Comparison of ENCODE assay signal across 11 cellular contexts in genomic region chr1:167795810-167796740, GRCh38.
A peak's percentile ranks its signal among the peaks of the same experiment; 100 is the strongest.
DNase-seq lines count a peak whose midpoint lies in the region; ATAC-seq, FAIRE-seq and TF ChIP-seq lines count a peak whose summit lies in the region.
"Had no signal": no experiment of that assay in that cellular context is flagged by ENCODE, and none has a peak within 500 bp of the region (broad histone marks: within the 10 kb centered on the region; RNA-seq: fewer than 3 reads in every experiment).

No MANE protein-coding gene starts in this region.

- no peak overlapping the region for H2AFZ ChIP-seq in fibroblast of lung (ENCODE audit: low read length)

- peak overlapping the region in 9 of 11 experiments; percentile 61 to 86 (median 82); a peak in 17 of 22 replicates for H3K27ac ChIP-seq in BLaER1 treated with 17β-estradiol and CSF1 and Interleukin-3, amounts not matched to agents 10 nM and 100 nM
- H3K27ac ChIP-seq in fibroblast of lung (ENCODE audit: insufficient read depth, low read length), result peak overlapping the region; percentile 73
- H3K27ac ChIP-seq in CD8-positive, alpha-beta memory T cell (ENCODE audit: low read depth, low read length), result no peak overlapping the region
- H3K27ac ChIP-seq in A673 (ENCODE audit: low read depth, low read length, poor library complexity, severe bottlenecking), result no peak overlapping the region

- H3K27me3 Mint-ChIP-seq in progenitor cell of endocrine pancreas, result no peaks in the 10 kb centered on the region
- no peaks in the 10 kb centered on the region for H3K27me3 Mint-ChIP-seq in CD8-positive, alpha-beta memory T cell
- H3K27me3 Mint-ChIP-seq: CD4-positive, alpha-beta T cell had no signal

- H3K4me3 Mint-ChIP-seq in progenitor cell of endocrine pancreas (ENCODE audit: low read depth), result no peak overlapping the region
- H3K4me3 Mint-ChIP-seq in CD8-positive, alpha-beta memory T cell, result no peak overlapping the region
- H3K4me3 Mint-ChIP-seq: CD4-positive, alpha-beta T cell; T-helper 1 cell treated with Interleukin-12 subunit alpha and Interleukin-12 subunit beta and Interleukin-4 antibody, amounts not matched to agents 30 μg/mL and 1 μg/mL, for 36 hours had no signal

- peaks cover 0 to 1% (median 0%) of the 10 kb centered on the region in 11 experiments; a peak in 3 of 22 replicates for H3K9me3 ChIP-seq in BLaER1 treated with 17β-estradiol and CSF1 and Interleukin-3, amounts not matched to agents 10 nM and 100 nM (replicated peaks in 1 of 11)
- H3K9me3 ChIP-seq in fibroblast of lung (ENCODE audit: control insufficient read depth, insufficient read depth, low read depth, low read length) (no peaks in the 10 kb centered on the region), A673 (ENCODE audit: low read depth, low read length, poor library complexity, severe bottlenecking) (no peaks in the 10 kb centered on the region)
- H3K9me3 ChIP-seq in CD8-positive, alpha-beta memory T cell (ENCODE audit: low read length), result no peaks in the 10 kb centered on the region

- peaks cover 40 to 58% (median 53%) of the 10 kb centered on the region in 10 experiments for H3K4me1 ChIP-seq in BLaER1 treated with 17β-estradiol and CSF1 and Interleukin-3, amounts not matched to agents 10 nM and 100 nM
- H3K4me1 ChIP-seq in fibroblast of lung (ENCODE audit: control insufficient read depth, extremely low read depth, insufficient read depth, low read length) (peaks cover 16% of the 10 kb centered on the region), A673 (ENCODE audit: insufficient read depth, low read length, poor library complexity, severe bottlenecking) (peaks cover 13% of the 10 kb centered on the region)
- no peaks in the 10 kb centered on the region for H3K4me1 ChIP-seq in CD8-positive, alpha-beta memory T cell (ENCODE audit: insufficient read depth, low read length)

- H3K9ac ChIP-seq in BLaER1 treated with 17β-estradiol and CSF1 and Interleukin-3, amounts not matched to agents 10 nM and 100 nM, result peak overlapping the region in 6 of 11 experiments; percentile 30 to 69 (median 62); a peak in 12 of 22 replicates
- H3K9ac ChIP-seq in fibroblast of lung (ENCODE audit: insufficient read depth, low read length), result no peak overlapping the region

- H3K4me2 ChIP-seq in BLaER1 treated with 17β-estradiol and CSF1 and Interleukin-3, amounts not matched to agents 10 nM and 100 nM, result peak overlapping the region; percentile 37 to 92 (median 69)
- H3K4me2 ChIP-seq in fibroblast of lung (ENCODE audit: extremely low read depth, insufficient read depth, low read length), result no peak overlapping the region

- TF ChIP-seq CTCF in fibroblast of lung (conservative IDR thresholded peaks at IDR 0.05 in 1 of 2, IDR thresholded peaks at IDR 0.05 in 1 of 2; ENCODE audit: low read depth in 1 of 2, low read length in 2 of 2) (no peak), progenitor cell of endocrine pancreas (IDR thresholded peaks at IDR 0.05; ENCODE audit: unreplicated experiment) (no peak), A673 (conservative IDR thresholded peaks at IDR 0.05; ENCODE audit: low read depth, low read length) (no peak)

- H3K9me3 Mint-ChIP-seq in progenitor cell of endocrine pancreas (ENCODE audit: low read depth), result no peaks in the 10 kb centered on the region
- no peaks in the 10 kb centered on the region for H3K9me3 Mint-ChIP-seq in CD8-positive, alpha-beta memory T cell
- H3K9me3 Mint-ChIP-seq: CD4-positive, alpha-beta T cell; T-helper 1 cell treated with Interleukin-12 subunit alpha and Interleukin-12 subunit beta and Interleukin-4 antibody, amounts not matched to agents 30 μg/mL and 1 μg/mL, for 36 hours had no signal

- H4K20me1 ChIP-seq in BLaER1 treated with 17β-estradiol and CSF1 and Interleukin-3, amounts not matched to agents 10 nM and 100 nM, result no peaks in the 10 kb centered on the region
- H4K20me1 ChIP-seq in fibroblast of lung (ENCODE audit: control insufficient read depth, extremely low read depth, insufficient read depth, low read length), result no peaks in the 10 kb centered on the region

- DNase-seq in RCC 7860 (ENCODE audit: low spot score) (peak; percentile 36), fibroblast of lung (ENCODE audit: low read depth in 2 of 2) (peak in 1 of 2 donors; percentile 35), progenitor cell of endocrine pancreas (ENCODE audit: low spot score, unreplicated experiment) (no peak), NCI-H2107 (lab: John Stamatoyannopoulos, UW) (no peak), A673 (ENCODE audit: low spot score) (no peak)
- DNase-seq in CD8-positive, alpha-beta memory T cell, result no peak
- DNase-seq: CD4-positive, alpha-beta T cell had no signal

- peak overlapping the region; percentile 52 for H3K27ac Mint-ChIP-seq in progenitor cell of endocrine pancreas
- H3K27ac Mint-ChIP-seq in CD8-positive, alpha-beta memory T cell, result peak overlapping the region in 1 of 8 donors; percentile 83
- H3K27ac Mint-ChIP-seq: CD4-positive, alpha-beta T cell; T-helper 1 cell treated with Interleukin-12 subunit alpha and Interleukin-12 subunit beta and Interleukin-4 antibody, amounts not matched to agents 30 μg/mL and 1 μg/mL, for 36 hours had no signal

- ATAC-seq in HG03460 (IDR thresholded peaks at IDR 0.05; ENCODE audit: unreplicated experiment), result no peak

- no TSS peak for BruUV-seq in A673 (replicated peaks; lab: Mats Ljungman, UMichigan)

- peaks cover 18% of the 10 kb centered on the region for H3K36me3 Mint-ChIP-seq in progenitor cell of endocrine pancreas (ENCODE audit: insufficient read depth)
- no peaks in the 10 kb centered on the region for H3K36me3 Mint-ChIP-seq in CD8-positive, alpha-beta memory T cell

- no peaks in the 10 kb centered on the region for H3K79me2 ChIP-seq in fibroblast of lung (ENCODE audit: control insufficient read depth, insufficient read depth, low read length)

- peak; percentile 18 for FAIRE-seq in RCC 7860 (lab: Jason Lieb, UNC)
- FAIRE-seq: frontal cortex had no signal

- peaks cover 0 to 14% (median 6%) of the 10 kb centered on the region in 11 experiments; a peak in 9 of 22 replicates for H3K36me3 ChIP-seq in BLaER1 treated with 17β-estradiol and CSF1 and Interleukin-3, amounts not matched to agents 10 nM and 100 nM
- H3K36me3 ChIP-seq in fibroblast of lung (ENCODE audit: control insufficient read depth, insufficient read depth, low read length), result no peaks in the 10 kb centered on the region
- H3K36me3 ChIP-seq in CD8-positive, alpha-beta memory T cell (ENCODE audit: insufficient read depth, low read length), result no peaks in the 10 kb centered on the region
- H3K36me3 ChIP-seq in A673 (ENCODE audit: insufficient read depth, low read length, poor library complexity, severe bottlenecking), result no peaks in the 10 kb centered on the region

- no peaks in the 10 kb centered on the region for H3K27me3 ChIP-seq in BLaER1 treated with 17β-estradiol and CSF1 and Interleukin-3, amounts not matched to agents 10 nM and 100 nM
- H3K27me3 ChIP-seq in fibroblast of lung (ENCODE audit: control insufficient read depth, insufficient read depth, low read length), result no peaks in the 10 kb centered on the region
- H3K27me3 ChIP-seq in CD8-positive, alpha-beta memory T cell (ENCODE audit: insufficient read depth, low read length, poor library complexity, severe bottlenecking), result no peaks in the 10 kb centered on the region
- no peaks in the 10 kb centered on the region for H3K27me3 ChIP-seq in A673 (replicated peaks; ENCODE audit: insufficient read depth, low read depth, low read length, poor library complexity)

- intact Hi-C loops in A673 (cut with micrococcal nuclease; ENCODE audit: unreplicated experiment), result no loop called here

- peaks cover 22% of the 10 kb centered on the region for H3K4me1 Mint-ChIP-seq in progenitor cell of endocrine pancreas (ENCODE audit: low read depth)
- H3K4me1 Mint-ChIP-seq in CD8-positive, alpha-beta memory T cell, result peaks cover 0 to 4% (median 0%) of the 10 kb centered on the region in 3 donors

- POLR2A ChIA-PET in CD8-positive, alpha-beta memory T cell (lab: Charles Lee), result no interaction called here
- POLR2A ChIA-PET in A673 (lab: Charles Lee; ENCODE audit: low non-redundant PET), result no interaction called here

- no peak overlapping the region for H3K4me3 ChIP-seq in BLaER1 treated with 17β-estradiol and CSF1 and Interleukin-3, amounts not matched to agents 10 nM and 100 nM
- H3K4me3 ChIP-seq in fibroblast of lung (replicated peaks in 1 of 4; ENCODE audit: control extremely low read depth in 1 of 4, insufficient read depth in 1 of 4, low read depth in 3 of 4, low read length in 4 of 4), result no peak overlapping the region
- H3K4me3 ChIP-seq in CD8-positive, alpha-beta memory T cell (ENCODE audit: low read length), result no peak overlapping the region
- H3K4me3 ChIP-seq in A673 (ENCODE audit: low read depth, low read length, poor library complexity, severe bottlenecking), result no peak overlapping the region

- CTCF ChIA-PET in CD8-positive, alpha-beta memory T cell (lab: Charles Lee), result interaction anchor here (1.2 kb wide), 1 partner anchor 81 kb away, joined by 3 read pairs; no protein-coding TSS in a partner anchor
- CTCF ChIA-PET in A673 (lab: Charles Lee), result no interaction called here

Comparison
In these comparisons a context has a peak if more than half of its experiments do, and no peak if none do; other contexts are left out.
1. H3K27ac ChIP-seq: peak in BLaER1 treated with 17β-estradiol and CSF1 and Interleukin-3, amounts not matched to agents 10 nM and 100 nM (9 of 11) and fibroblast of lung (single experiment); none in CD8-positive, alpha-beta memory T cell (single experiment) and A673 (single experiment).